In the genomic region with DNA sequence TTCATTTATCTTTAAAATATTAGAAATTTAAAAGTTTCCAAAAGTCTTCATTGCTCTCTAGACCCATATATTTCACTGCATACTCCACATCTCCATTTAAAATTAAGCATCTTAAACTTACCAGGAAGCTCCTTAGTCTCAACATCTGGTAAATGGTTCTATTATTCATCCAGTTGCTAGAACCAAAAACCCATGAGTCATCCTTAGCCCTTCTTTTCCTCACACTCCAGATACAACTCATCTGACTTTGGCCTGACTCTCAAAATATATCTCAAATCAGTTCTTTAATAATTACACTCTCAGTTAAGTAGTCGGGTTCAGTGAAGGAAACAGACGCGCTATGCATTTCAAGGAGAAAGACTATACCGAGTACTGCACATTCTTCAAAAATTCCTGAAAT, we compare ENCODE assay signal across 36 cellular contexts.
"Had no signal": no experiment of that assay in that cellular context is flagged by ENCODE, and none has a peak within 500 bp of the region (broad histone marks: within the 10 kb centered on the region; RNA-seq: fewer than 3 reads in every experiment).

No MANE protein-coding gene starts in this region.

- DNase-seq: activated CD4-positive, alpha-beta memory T cell treated with anti-CD3 and anti-CD28 coated beads for 36 hours; activated CD4-positive, alpha-beta T cell treated with anti-CD3 and anti-CD28 coated beads for 36 hours; activated CD4-positive, alpha-beta T cell treated with anti-CD3 and anti-CD28 coated beads, Interleukin-2, amount 10 ng/mL, durations not matched to agents 24 days and 14 days; activated CD4-positive, CD25-positive, alpha-beta regulatory T cell; activated CD4-positive, CD25-positive, alpha-beta regulatory T cell treated with anti-CD3 and anti-CD28 coated beads, Interleukin-2, amount 50 U/mL, for 72 hours; activated CD8-positive, alpha-beta memory T cell treated with anti-CD3 and anti-CD28 coated beads, Interleukin-2, amount 10 ng/mL, durations not matched to agents 7 days and 5 days; activated CD8-positive, alpha-beta memory T cell treated with anti-CD3 and anti-CD28 coated beads, Interleukin-2, amount 50 U/mL, for 4 hours; activated CD8-positive, alpha-beta T cell treated with anti-CD3 and anti-CD28 coated beads, Interleukin-2, amount 10 ng/mL, durations not matched to agents 7 days and 5 days; activated effector memory CD4-positive, alpha-beta T cell treated with anti-CD3 and anti-CD28 coated beads, Interleukin-2, amount 50 U/mL, for 16 hours; activated naive CD4-positive, alpha-beta T cell treated with anti-CD3 and anti-CD28 coated beads for 36 hours; activated naive CD8-positive, alpha-beta T cell treated with anti-CD3 and anti-CD28 coated beads for 36 hours; activated naive CD8-positive, alpha-beta T cell treated with anti-CD3 and anti-CD28 coated beads, Interleukin-2, amount 50 U/mL, for 24 hours; activated T-cell treated with anti-CD3 and anti-CD28 coated beads, Interleukin-2, amount 50 U/mL, for 1 hour; activated T-cell treated with anti-CD3 and anti-CD28 coated beads, Interleukin-2, amount 50 U/mL, for 48 hours; adrenal gland; amygdala; aorta; central memory CD4-positive, alpha-beta T cell; cerebellar nuclear complex; colonic mucosa; effector CD8-positive, alpha-beta T cell; erythroblast; foreskin keratinocyte; heart right ventricle; T-helper 2 cell; WERI-Rb-1 had no signal

- H3K36me3 ChIP-seq: adrenal gland, breast epithelium, cardiac muscle cell, colonic mucosa, esophagus muscularis mucosa, gastroesophageal sphincter, heart right ventricle, WERI-Rb-1 had no signal

- H3K4me3 Mint-ChIP-seq: activated CD4-positive, alpha-beta memory T cell treated with anti-CD3 and anti-CD28 coated beads for 36 hours; activated CD4-positive, alpha-beta T cell treated with anti-CD3 and anti-CD28 coated beads for 36 hours; activated CD4-positive, alpha-beta T cell treated with anti-CD3 and anti-CD28 coated beads, Interleukin-2, amount 10 ng/mL, durations not matched to agents 24 days and 14 days; activated CD8-positive, alpha-beta memory T cell treated with anti-CD3 and anti-CD28 coated beads, Interleukin-2, amount 10 ng/mL, durations not matched to agents 7 days and 5 days; activated CD8-positive, alpha-beta T cell treated with anti-CD3 and anti-CD28 coated beads, Interleukin-2, amount 10 ng/mL, durations not matched to agents 7 days and 5 days; activated naive CD4-positive, alpha-beta T cell treated with anti-CD3 and anti-CD28 coated beads for 36 hours; activated naive CD4-positive, alpha-beta T cell treated with anti-CD3 and anti-CD28 coated beads, Interleukin-2, amount 50 U/mL, for 24 hours; activated naive CD8-positive, alpha-beta T cell treated with anti-CD3 and anti-CD28 coated beads for 36 hours; activated naive CD8-positive, alpha-beta T cell treated with anti-CD3 and anti-CD28 coated beads, Interleukin-2, amount 50 U/mL, for 24 hours; activated T-helper 1 cell treated with anti-CD3 and anti-CD28 coated beads, Interleukin-12 subunit alpha, Interleukin-12 subunit beta, Interleukin-2, Interleukin-4 antibody, amounts not matched to agents 30 ng/mL and 10 ng/mL and 1 ng/mL, durations not matched to agents 14 hours and 24 hours and 36 hours; brain had no signal

- FAIRE-seq: endometrium had no signal

- ATAC-seq: activated CD4-positive, alpha-beta T cell treated with anti-CD3 and anti-CD28 coated beads for 36 hours; activated CD8-positive, alpha-beta memory T cell treated with anti-CD3 and anti-CD28 coated beads, Interleukin-2, amount 10 ng/mL, durations not matched to agents 7 days and 5 days; activated CD8-positive, alpha-beta T cell treated with anti-CD3 and anti-CD28 coated beads, Interleukin-2, amount 10 ng/mL, durations not matched to agents 7 days and 5 days; activated naive CD8-positive, alpha-beta T cell treated with anti-CD3 and anti-CD28 coated beads, Interleukin-2, amount 50 U/mL, for 24 hours; foreskin keratinocyte; gastroesophageal sphincter; heart right ventricle had no signal

- H3K27ac Mint-ChIP-seq: activated CD4-positive, alpha-beta memory T cell treated with anti-CD3 and anti-CD28 coated beads for 36 hours; activated CD4-positive, alpha-beta T cell treated with anti-CD3 and anti-CD28 coated beads for 36 hours; activated CD4-positive, alpha-beta T cell treated with anti-CD3 and anti-CD28 coated beads, Interleukin-2, amount 10 ng/mL, durations not matched to agents 24 days and 14 days; activated CD8-positive, alpha-beta memory T cell treated with anti-CD3 and anti-CD28 coated beads, Interleukin-2, amount 10 ng/mL, durations not matched to agents 7 days and 5 days; activated CD8-positive, alpha-beta T cell treated with anti-CD3 and anti-CD28 coated beads, Interleukin-2, amount 10 ng/mL, durations not matched to agents 7 days and 5 days; activated naive CD4-positive, alpha-beta T cell treated with anti-CD3 and anti-CD28 coated beads for 36 hours; activated naive CD4-positive, alpha-beta T cell treated with anti-CD3 and anti-CD28 coated beads, Interleukin-2, amount 50 U/mL, for 24 hours; activated naive CD8-positive, alpha-beta T cell treated with anti-CD3 and anti-CD28 coated beads for 36 hours; activated naive CD8-positive, alpha-beta T cell treated with anti-CD3 and anti-CD28 coated beads, Interleukin-2, amount 50 U/mL, for 24 hours; activated T-helper 1 cell treated with anti-CD3 and anti-CD28 coated beads, Interleukin-12 subunit alpha, Interleukin-12 subunit beta, Interleukin-2, Interleukin-4 antibody, amounts not matched to agents 30 ng/mL and 10 ng/mL and 1 ng/mL, durations not matched to agents 14 hours and 24 hours and 36 hours; activated T-helper 2 cell treated with anti-CD3 and anti-CD28 coated beads, Interferon-gamma antibody, Interleukin-2, Interleukin-4, amounts not matched to agents 10 μg/mL and 5 μg/mL and 100 μg/mL, durations not matched to agents 14 hours and 24 hours and 36 hours; brain had no signal

- H3K9me3 ChIP-seq: adrenal gland, breast epithelium, colonic mucosa, esophagus muscularis mucosa, gastroesophageal sphincter, heart right ventricle had no signal

- H3K4me3 ChIP-seq: adrenal gland, breast epithelium, cardiac muscle cell, colonic mucosa, esophagus muscularis mucosa, gastroesophageal sphincter, heart right ventricle, hepatocyte had no signal

- H3K27me3 ChIP-seq: adrenal gland, breast epithelium, cardiac muscle cell, colonic mucosa, esophagus muscularis mucosa, foreskin keratinocyte, gastroesophageal sphincter, heart right ventricle, hepatocyte had no signal

- H3K36me3 Mint-ChIP-seq: activated CD4-positive, alpha-beta memory T cell treated with anti-CD3 and anti-CD28 coated beads for 36 hours; activated CD8-positive, alpha-beta memory T cell treated with anti-CD3 and anti-CD28 coated beads, Interleukin-2, amount 10 ng/mL, durations not matched to agents 7 days and 5 days; activated naive CD4-positive, alpha-beta T cell treated with anti-CD3 and anti-CD28 coated beads, Interleukin-2, amount 50 U/mL, for 24 hours; activated naive CD8-positive, alpha-beta T cell treated with anti-CD3 and anti-CD28 coated beads for 36 hours; brain had no signal

- H3K27me3 Mint-ChIP-seq: activated CD4-positive, alpha-beta memory T cell treated with anti-CD3 and anti-CD28 coated beads for 36 hours; activated CD4-positive, alpha-beta T cell treated with anti-CD3 and anti-CD28 coated beads for 36 hours; activated CD4-positive, alpha-beta T cell treated with anti-CD3 and anti-CD28 coated beads, Interleukin-2, amount 10 ng/mL, durations not matched to agents 24 days and 14 days; activated CD8-positive, alpha-beta memory T cell treated with anti-CD3 and anti-CD28 coated beads, Interleukin-2, amount 10 ng/mL, durations not matched to agents 7 days and 5 days; activated naive CD4-positive, alpha-beta T cell treated with anti-CD3 and anti-CD28 coated beads, Interleukin-2, amount 50 U/mL, for 24 hours; activated naive CD8-positive, alpha-beta T cell treated with anti-CD3 and anti-CD28 coated beads for 36 hours; activated naive CD8-positive, alpha-beta T cell treated with anti-CD3 and anti-CD28 coated beads, Interleukin-2, amount 50 U/mL, for 24 hours; brain had no signal

- H3K27ac ChIP-seq: adrenal gland, breast epithelium, cardiac muscle cell, colonic mucosa, esophagus muscularis mucosa, foreskin keratinocyte, gastroesophageal sphincter, heart right ventricle, hepatocyte, WERI-Rb-1 had no signal

- H3K4me1 Mint-ChIP-seq: activated CD4-positive, alpha-beta T cell treated with anti-CD3 and anti-CD28 coated beads for 36 hours; activated CD4-positive, alpha-beta T cell treated with anti-CD3 and anti-CD28 coated beads, Interleukin-2, amount 10 ng/mL, durations not matched to agents 24 days and 14 days; activated CD8-positive, alpha-beta memory T cell treated with anti-CD3 and anti-CD28 coated beads, Interleukin-2, amount 10 ng/mL, durations not matched to agents 7 days and 5 days; activated naive CD4-positive, alpha-beta T cell treated with anti-CD3 and anti-CD28 coated beads, Interleukin-2, amount 50 U/mL, for 24 hours; activated naive CD8-positive, alpha-beta T cell treated with anti-CD3 and anti-CD28 coated beads for 36 hours; activated naive CD8-positive, alpha-beta T cell treated with anti-CD3 and anti-CD28 coated beads, Interleukin-2, amount 50 U/mL, for 24 hours; brain had no signal

- H2AFZ ChIP-seq: hepatocyte had no signal

- H3K9me3 Mint-ChIP-seq: activated naive CD8-positive, alpha-beta T cell treated with anti-CD3 and anti-CD28 coated beads for 36 hours had no signal

- H3K4me1 ChIP-seq: adrenal gland, breast epithelium, colonic mucosa, esophagus muscularis mucosa, foreskin keratinocyte, gastroesophageal sphincter, heart right ventricle had no signal

- H3K79me2 ChIP-seq: hepatocyte had no signal

- H3K4me2 ChIP-seq: hepatocyte had no signal
